8 cellular contexts compared by ENCODE assay signal in genomic region chr19:41264581-41265375, GRCh38. TPM values are rescaled to one million over a fixed set of nuclear protein-coding genes. Genes with fewer than 3 reads are reported as not detected.
DNase-seq lines count a peak whose midpoint lies in the region; ATAC-seq and TF ChIP-seq lines count a peak whose summit lies in the region.

No MANE protein-coding gene starts in this region.

- DNase-seq in cerebellar cortex (ENCODE audit: low spot score) (peak; percentile 29), left lung (peak in 1 of 2 donors; percentile 60)
- peak; percentile 61 to 72 for DNase-seq in stimulated activated CD4-positive, alpha-beta T cell treated with anti-CD3 and anti-CD28 coated beads, Interleukin-4, amount 100 ng/mL, for 48 hours (ENCODE audit: low read depth in 2 of 2)

- ATAC-seq in left lung (peak; percentile 1), HG02759 (IDR thresholded peaks at IDR 0.05; ENCODE audit: unreplicated experiment) (no peak), GM18870 (IDR thresholded peaks at IDR 0.05; ENCODE audit: unreplicated experiment) (no peak)

- H3K27me3 ChIP-seq in left lung: no peaks in the 10 kb centered on the region

- H3K4me3 ChIP-seq in GM08714 (ENCODE audit: low read length) (peak overlapping the region; percentile 85), WI38 (ENCODE audit: low read depth, low read length) (peak overlapping the region; percentile 86), left lung (peak overlapping the region; percentile 84 to 96)

- H3K9me3 ChIP-seq in KOPT-K1 (ENCODE audit: insufficient read depth, low read length, poor library complexity, severe bottlenecking) (no peaks in the 10 kb centered on the region), left lung (no peaks in the 10 kb centered on the region)

- H3K27ac ChIP-seq in KOPT-K1 (ENCODE audit: low read depth, low read length, poor library complexity, severe bottlenecking): peak overlapping the region; percentile 99
- H3K27ac ChIP-seq in left lung: peak overlapping the region; percentile 95

- H3K36me3 ChIP-seq in KOPT-K1 (ENCODE audit: insufficient read depth, low read length): peaks cover 35% of the 10 kb centered on the region
- H3K36me3 ChIP-seq in left lung: peaks cover 0 to 26% of the 10 kb centered on the region in 2 donors

- intact Hi-C loops in left lung (cut with DNase I): loop anchor here in 1 of 2 donors (5.0 kb wide), 1 partner anchor 62 kb away; no protein-coding TSS in a partner anchor

- no peak for TF ChIP-seq CTCF in WI38 (IDR thresholded peaks at IDR 0.05; ENCODE audit: low read depth, low read length)
- TF ChIP-seq CTCF in left lung (IDR thresholded peaks at IDR 0.05): no peak

- H3K4me1 ChIP-seq in left lung: peaks cover 20 to 38% of the 10 kb centered on the region in 2 donors

RNA-seq across cellular contexts. Expression of gene HNRNPUL1, which starts 0.6 kb away (rescaled TPM):
- total RNA-seq in left lung: 100 to 1,000 TPM; 168 to 174 TPM

RNA-seq across cellular contexts. Expression of gene CCDC97, which starts 45.2 kb away (rescaled TPM):
- 10 to 100 TPM; 25.3 to 30.2 TPM for total RNA-seq in left lung

RNA-seq across cellular contexts. Expression of gene AXL, which starts 45.8 kb away (rescaled TPM):
- total RNA-seq in left lung: 10 to 100 TPM; 35.2 to 48.2 TPM
